Comparison of ENCODE assay signal across 1 cellular context in genomic region chr6:169915769-169916550, GRCh38.
TF ChIP-seq lines count a peak whose summit lies in the region.

No MANE protein-coding gene starts in this region.

TF ChIP-seq in HepG2, 621 proteins besides CTCF, POLR2A, EP300 and RAD21 (continued from another document and continues in another):
- peak; percentile 66; the same call in 1 of the 2 replicates for TF ChIP-seq ARID5B (CRISPR knock-in tag; IDR thresholded peaks at IDR 0.05)
- no peak for TF ChIP-seq MNT (IDR thresholded peaks at IDR 0.05)
- TF ChIP-seq ZNF512B (CRISPR knock-in tag; IDR thresholded peaks at IDR 0.05; ENCODE audit: borderline replicate concordance) = no peak
- TF ChIP-seq KDM2A (CRISPR knock-in tag; IDR thresholded peaks at IDR 0.05; ENCODE audit: borderline replicate concordance, low read depth) = no peak
- TF ChIP-seq PREB (CRISPR knock-in tag; IDR thresholded peaks at IDR 0.05) = no peak
- TF ChIP-seq NR2F1 (CRISPR knock-in tag; IDR thresholded peaks at IDR 0.05) = peak; percentile 62 to 95; a peak in 3 of 4 replicates
- TF ChIP-seq UBTF (CRISPR knock-in tag; IDR thresholded peaks at IDR 0.05) = no peak
- no peak for TF ChIP-seq HOMEZ (CRISPR knock-in tag; IDR thresholded peaks at IDR 0.05; ENCODE audit: low read depth)
- no peak for TF ChIP-seq ISX (CRISPR knock-in tag; conservative IDR thresholded peaks at IDR 0.05)
- TF ChIP-seq GMEB1 (CRISPR knock-in tag; IDR thresholded peaks at IDR 0.05; ENCODE audit: borderline replicate concordance) = no peak
- TF ChIP-seq ZBTB33 (CRISPR knock-in tag; IDR thresholded peaks at IDR 0.05) = no peak
- TF ChIP-seq ETV5 (CRISPR knock-in tag; IDR thresholded peaks at IDR 0.05; ENCODE audit: borderline replicate concordance) = peak; percentile 76; the same call in 1 of the 2 replicates
- TF ChIP-seq ZNF34 (CRISPR knock-in tag; IDR thresholded peaks at IDR 0.05; ENCODE audit: borderline replicate concordance) = no peak
- no peak for TF ChIP-seq ZNF800 (CRISPR knock-in tag; IDR thresholded peaks at IDR 0.05)
- no peak for TF ChIP-seq ZNF546 (CRISPR knock-in tag; conservative IDR thresholded peaks at IDR 0.05)
- no peak for TF ChIP-seq ZNF101 (CRISPR knock-in tag; IDR thresholded peaks at IDR 0.05; ENCODE audit: borderline replicate concordance, low read depth)
- TF ChIP-seq ERF (CRISPR knock-in tag; IDR thresholded peaks at IDR 0.05) = 0 out of 2 replicates have a peak, but pooled peaks have one; percentile 24
- TF ChIP-seq ZNF501 (CRISPR knock-in tag; IDR thresholded peaks at IDR 0.05) = peak; percentile 48; the same call in 1 of the 2 replicates
- no peak for TF ChIP-seq HNRNPLL (IDR thresholded peaks at IDR 0.05; ENCODE audit: low read depth, low read length, poor library complexity, severe bottlenecking)
- 0 out of 2 replicates have a peak, but pooled peaks have one; percentile 3 for TF ChIP-seq HNF4A (CRISPR knock-in tag; IDR thresholded peaks at IDR 0.05)
- TF ChIP-seq HDAC1 (CRISPR knock-in tag; IDR thresholded peaks at IDR 0.05) = peak; percentile 73
- no peak for TF ChIP-seq POGZ (CRISPR knock-in tag; IDR thresholded peaks at IDR 0.05)
- peak; percentile 18 for TF ChIP-seq TEAD3 (CRISPR knock-in tag; optimal IDR thresholded peaks at IDR 0.05; ENCODE audit: borderline replicate concordance)
- TF ChIP-seq ZNF260 (CRISPR knock-in tag; IDR thresholded peaks at IDR 0.05; ENCODE audit: borderline replicate concordance, low read depth) = no peak
- no peak for TF ChIP-seq NFATC3 (CRISPR knock-in tag; IDR thresholded peaks at IDR 0.05)
